Comparison of ENCODE assay signal across 1 cellular context in genomic region chrX:152958524-152959465, GRCh38.
A peak's percentile ranks its signal among the peaks of the same experiment; 100 is the strongest.
TF ChIP-seq lines count a peak whose summit lies in the region.

No MANE protein-coding gene starts in this region.

TF ChIP-seq in HepG2, 621 proteins besides CTCF, POLR2A, EP300 and RAD21 (continued from another document and continues in another):
- TF ChIP-seq TRIM22 (IDR thresholded peaks at IDR 0.05) (no peak), ZFP37 (CRISPR knock-in tag; IDR thresholded peaks at IDR 0.05; ENCODE audit: borderline replicate concordance) (no peak), ZSCAN25 (CRISPR knock-in tag; IDR thresholded peaks at IDR 0.05) (no peak), ZFY (CRISPR knock-in tag; IDR thresholded peaks at IDR 0.05) (peak; percentile 24; the same call in 1 of the 2 replicates), PLSCR1 (CRISPR knock-in tag; IDR thresholded peaks at IDR 0.05; ENCODE audit: borderline replicate concordance) (no peak), RFXANK (CRISPR knock-in tag; IDR thresholded peaks at IDR 0.05) (no peak), FOXJ3 (CRISPR knock-in tag; IDR thresholded peaks at IDR 0.05; ENCODE audit: borderline replicate concordance) (peak; percentile 38; the same call in 1 of the 2 replicates), KIAA2018 (CRISPR knock-in tag; IDR thresholded peaks at IDR 0.05; ENCODE audit: borderline replicate concordance) (no peak), ZSCAN12 (CRISPR knock-in tag; IDR thresholded peaks at IDR 0.05) (no peak), FOXA1 (IDR thresholded peaks at IDR 0.05) (no peak), FOXA1 (CRISPR knock-in tag; IDR thresholded peaks at IDR 0.05) (peak; percentile 46), ZNF557 (CRISPR knock-in tag; IDR thresholded peaks at IDR 0.05) (no peak), ZNF143 (CRISPR knock-in tag; IDR thresholded peaks at IDR 0.05) (peak; percentile 87), ZBTB4 (CRISPR knock-in tag; IDR thresholded peaks at IDR 0.05; ENCODE audit: borderline replicate concordance) (no peak; the same call in 1 of the 2 replicates), GATAD1 (CRISPR knock-in tag; IDR thresholded peaks at IDR 0.05) (peak; percentile 95), KLF13 (CRISPR knock-in tag; IDR thresholded peaks at IDR 0.05) (no peak), ZNF558 (CRISPR knock-in tag; IDR thresholded peaks at IDR 0.05; ENCODE audit: borderline replicate concordance) (no peak), ISL2 (CRISPR knock-in tag; IDR thresholded peaks at IDR 0.05) (no peak), NR3C1 (CRISPR knock-in tag; IDR thresholded peaks at IDR 0.05) (no peak), SALL1 (CRISPR knock-in tag; IDR thresholded peaks at IDR 0.05) (no peak; the same call in 1 of the 2 replicates), TRIM24 (CRISPR knock-in tag; IDR thresholded peaks at IDR 0.05) (no peak), ZFYVE20 (CRISPR knock-in tag; IDR thresholded peaks at IDR 0.05; ENCODE audit: borderline replicate concordance, low read depth) (no peak), ZBTB43 (CRISPR knock-in tag; conservative IDR thresholded peaks at IDR 0.05) (no peak), PREB (CRISPR knock-in tag; IDR thresholded peaks at IDR 0.05) (no peak), ZNF589 (CRISPR knock-in tag; conservative IDR thresholded peaks at IDR 0.05) (no peak), MAX (IDR thresholded peaks at IDR 0.05) (peak; percentile 35; the same call in 1 of the 2 replicates), HNF1A (IDR thresholded peaks at IDR 0.05; ENCODE audit: low read depth) (no peak), HNF1A (CRISPR knock-in tag; IDR thresholded peaks at IDR 0.05; ENCODE audit: borderline replicate concordance) (no peak), ZNF207 (IDR thresholded peaks at IDR 0.05; ENCODE audit: borderline replicate concordance) (no peak), MIER3 (CRISPR knock-in tag; IDR thresholded peaks at IDR 0.05; ENCODE audit: borderline replicate concordance) (0 out of 2 replicates have a peak, but pooled peaks have one; percentile 23), HNF1B (CRISPR knock-in tag; IDR thresholded peaks at IDR 0.05) (no peak), ZNF761 (CRISPR knock-in tag; conservative IDR thresholded peaks at IDR 0.05) (no peak), SYNCRIP (IDR thresholded peaks at IDR 0.05; ENCODE audit: insufficient read depth, low read depth, low read length) (no peak), E2F1 (CRISPR knock-in tag; IDR thresholded peaks at IDR 0.05) (no peak), ZMAT3 (CRISPR knock-in tag; conservative IDR thresholded peaks at IDR 0.05) (no peak)
